Comparison of ENCODE assay signal across 7 cellular contexts in genomic region chr1:157548081-157548480, GRCh38. TPM values are rescaled to one million over a fixed set of nuclear protein-coding genes. Genes with fewer than 3 reads are reported as not detected.
"Had no signal": no experiment of that assay in that cellular context is flagged by ENCODE, and none has a peak within 500 bp of the region (broad histone marks: within the 10 kb centered on the region; RNA-seq: fewer than 3 reads in every experiment).

No MANE protein-coding gene starts in this region.

RNA-seq across cellular contexts. Expression of gene FCRL5, which starts 4.2 kb away (rescaled TPM):
- total RNA-seq: GM23248, H4, HFFc6 had no signal
- polyA plus RNA-seq: GM23248 had no signal

RNA-seq across cellular contexts. Expression of gene FCRL4, which starts 49.8 kb away (rescaled TPM):
- total RNA-seq: GM23248, GM23338, H1, H4, H7, H9, HFFc6 had no signal
- polyA plus RNA-seq: GM23248, GM23338, H1 had no signal
